ENCODE assay signal across 8 cellular contexts in the genomic region with DNA sequence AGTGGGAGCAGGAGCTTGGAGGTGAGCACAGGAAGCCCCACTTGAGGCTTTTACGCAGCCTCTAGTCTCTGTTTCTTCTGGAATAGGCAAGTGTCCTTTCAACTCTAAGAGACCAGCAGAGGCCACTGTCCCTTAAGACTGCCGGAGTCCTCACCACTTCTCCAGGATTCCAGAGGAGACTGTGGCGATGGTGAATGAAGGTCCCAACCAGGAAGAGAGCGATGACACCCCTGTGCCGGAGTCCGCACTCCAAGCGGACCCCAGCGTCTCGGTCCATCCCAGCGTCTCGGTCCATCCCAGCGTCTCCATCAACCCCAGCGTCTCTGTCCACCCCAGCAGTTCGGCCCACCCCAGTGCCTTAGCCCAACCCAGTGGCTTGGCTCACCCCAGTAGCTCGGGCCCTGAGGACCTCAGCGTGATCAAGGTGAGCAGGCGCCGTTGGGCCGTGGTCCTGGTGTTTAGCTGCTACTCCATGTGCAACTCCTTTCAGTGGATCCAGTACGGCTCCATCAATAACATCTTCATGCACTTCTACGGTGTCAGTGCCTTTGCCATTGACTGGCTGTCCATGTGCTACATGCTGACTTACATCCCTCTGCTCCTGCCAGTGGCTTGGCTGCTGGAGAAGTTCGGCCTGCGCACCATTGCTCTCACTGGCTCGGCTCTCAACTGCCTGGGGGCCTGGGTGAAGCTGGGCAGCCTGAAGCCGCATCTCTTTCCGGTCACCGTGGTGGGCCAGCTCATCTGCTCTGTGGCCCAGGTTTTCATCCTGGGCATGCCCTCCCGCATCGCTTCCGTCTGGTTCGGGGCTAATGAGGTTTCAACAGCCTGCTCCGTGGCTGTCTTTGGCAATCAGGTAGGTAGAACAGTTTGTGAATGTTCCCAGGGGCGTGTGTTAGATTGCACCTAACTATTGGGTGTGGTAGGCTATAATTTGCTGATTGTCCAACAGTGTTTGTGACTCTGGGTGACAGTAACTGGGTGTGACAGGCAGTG. TPM values are rescaled to one million over a fixed set of nuclear protein-coding genes. Genes with fewer than 3 reads are reported as not detected.
DNase-seq lines count a peak whose midpoint lies in the region; TF ChIP-seq lines count a peak whose summit lies in the region.

No MANE protein-coding gene starts in this region.

- WGBS in mesodermal cell (ENCODE audit: insufficient coverage in 2 of 2), 2 experiments = 78 to 81% methylated on average over 29 to 32 of the region's 33 CpGs
- 52% methylated on average over 33 of the region's 33 CpGs for WGBS in urinary bladder

- H3K36me3 ChIP-seq in duodenal mucosa (ENCODE audit: control insufficient read depth in 1 of 2, insufficient read depth in 2 of 2, low read length in 2 of 2) (no peaks in the 10 kb centered on the region), mesodermal cell (ENCODE audit: control insufficient read depth, insufficient read depth, low read length) (no peaks in the 10 kb centered on the region), urinary bladder (ENCODE audit: insufficient read depth) (no peaks in the 10 kb centered on the region)

- no peak for TF ChIP-seq POLR2A in NB4 (IDR thresholded peaks at IDR 0.05; ENCODE audit: extremely low read depth, insufficient read length)

- H3K27ac ChIP-seq in duodenal mucosa (ENCODE audit: low read depth, low read length) = peak overlapping the region; percentile 77
- peak overlapping the region; percentile 23 for H3K27ac ChIP-seq in mesodermal cell (ENCODE audit: low read depth, low read length, severe bottlenecking)
- peak overlapping the region; percentile 3 for H3K27ac ChIP-seq in urinary bladder (ENCODE audit: low read depth)

- H3K4me1 ChIP-seq in duodenal mucosa (ENCODE audit: control insufficient read depth in 1 of 2, insufficient read depth in 2 of 2, low read length in 2 of 2) (peaks cover 13% of the 10 kb centered on the region in 2 donors), mesodermal cell (ENCODE audit: control insufficient read depth, insufficient read depth, low read length, poor library complexity, severe bottlenecking) (no peaks in the 10 kb centered on the region), urinary bladder (ENCODE audit: insufficient read depth) (no peaks in the 10 kb centered on the region)

- peak overlapping the region; percentile 80 to 93 for H3K9ac ChIP-seq in duodenal mucosa (ENCODE audit: low read depth in 1 of 2, low read length in 2 of 2)

- peak overlapping the region; percentile 64 for H3K4me3 ChIP-seq in NB4 (ENCODE audit: low read depth, low read length)
- H3K4me3 ChIP-seq in duodenal mucosa (ENCODE audit: low read depth in 1 of 2, low read length in 2 of 2) = peak overlapping the region; percentile 68 to 85
- H3K4me3 ChIP-seq in mesodermal cell (ENCODE audit: extremely low read depth, insufficient read depth, low read length, poor library complexity, severe bottlenecking) = peak overlapping the region; percentile 54
- peak overlapping the region; percentile 21 for H3K4me3 ChIP-seq in urinary bladder (ENCODE audit: low read depth, low read length)

- H3K9me3 ChIP-seq in duodenal mucosa (ENCODE audit: control insufficient read depth in 1 of 2, low read length in 2 of 2) (no peaks in the 10 kb centered on the region), mesodermal cell (ENCODE audit: control insufficient read depth, low read length) (no peaks in the 10 kb centered on the region)

- no peak for TF ChIP-seq CTCF in NB4 (IDR thresholded peaks at IDR 0.05; ENCODE audit: low read depth, low read length)

- no peaks in the 10 kb centered on the region for H3K27me3 ChIP-seq in duodenal mucosa (ENCODE audit: control insufficient read depth in 1 of 2, insufficient read depth in 2 of 2, low read length in 2 of 2)

- DNase-seq in SIG-M5 treated with dmso at 0.1 percent for 504 hours (lab: John Stamatoyannopoulos, UW; ENCODE audit: unreplicated experiment) (peak; percentile 40), SIG-M5 (lab: John Stamatoyannopoulos, UW) (no peak), NB4 (ENCODE audit: low read depth) (no peak), GM19240 (ENCODE audit: insufficient read length, low spot score) (no peak), NCI-H446 (lab: John Stamatoyannopoulos, UW) (no peak)

RNA-seq across cellular contexts. Expression of gene FLVCR2, which starts 0.7 kb away (rescaled TPM):
- polyA plus RNA-seq in mesodermal cell (2013, experiment 1 of 2) = 2.2 TPM
- polyA plus RNA-seq in mesodermal cell (2013, experiment 2 of 2) = 1.3 TPM
- 4.9 TPM for total RNA-seq in urinary bladder
- polyA plus RNA-seq in urinary bladder = 3.6 TPM

RNA-seq across cellular contexts. Expression of gene BATF, which starts 56.8 kb away (rescaled TPM):
- polyA plus RNA-seq in mesodermal cell (2013, experiment 1 of 2) = not detected
- polyA plus RNA-seq in mesodermal cell (2013, experiment 2 of 2) = not detected
- total RNA-seq in urinary bladder = 5.1 TPM
- polyA plus RNA-seq in urinary bladder = 8.9 TPM

Comparison
In these comparisons a context has a peak if more than half of its experiments do, and no peak if none do; other contexts are left out.
1. H3K4me3 ChIP-seq: peak in every context shown above with its lines; median percentile 76 in duodenal mucosa; 64 in NB4; 54 in mesodermal cell; 21 in urinary bladder.
2. H3K27ac ChIP-seq: peak in every context shown above with its lines; median percentile 77 in duodenal mucosa; 23 in mesodermal cell; 3 in urinary bladder.